In the genomic region with DNA sequence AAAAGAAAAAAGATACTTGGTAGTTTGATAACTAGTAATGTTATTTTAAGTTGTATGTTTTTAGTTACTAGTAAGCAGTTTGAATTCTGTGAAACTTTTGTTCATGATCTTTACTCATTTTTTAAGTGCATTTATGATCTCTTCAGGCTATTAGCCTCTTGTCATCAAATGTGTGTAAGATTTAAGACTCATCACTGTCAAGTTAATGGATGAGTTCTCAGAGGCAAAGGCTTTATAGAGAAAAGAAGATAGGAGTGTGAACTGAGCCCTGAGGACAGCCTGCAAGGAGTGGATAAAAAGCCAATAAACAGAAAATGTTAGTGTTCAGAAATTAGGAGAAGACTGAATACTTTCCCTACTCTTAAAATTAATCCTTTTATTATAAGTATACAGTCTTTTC, we compare ENCODE assay signal across 9 cellular contexts. TPM values are rescaled to one million over a fixed set of nuclear protein-coding genes. Genes with fewer than 3 reads are reported as not detected.
A peak's percentile ranks its signal among the peaks of the same experiment; 100 is the strongest.
DNase-seq lines count a peak whose midpoint lies in the region; ATAC-seq and TF ChIP-seq lines count a peak whose summit lies in the region.
"Had no signal": no experiment of that assay in that cellular context is flagged by ENCODE, and none has a peak within 500 bp of the region (broad histone marks: within the 10 kb centered on the region; RNA-seq: fewer than 3 reads in every experiment).

No MANE protein-coding gene starts in this region.

- H3K36me3 ChIP-seq in tibial artery = peaks cover 4 to 9% (median 8%) of the 10 kb centered on the region in 3 donors

- peak overlapping the region; percentile 98 for H3K27ac Mint-ChIP-seq in activated naive CD4-positive, alpha-beta T cell treated with anti-CD3 and anti-CD28 coated beads for 36 hours
- peak overlapping the region; percentile 100 for H3K27ac Mint-ChIP-seq in T-helper 17 cell
- H3K27ac Mint-ChIP-seq: endodermal cell had no signal

- intact Hi-C loops in activated naive CD4-positive, alpha-beta T cell treated with anti-CD3 and anti-CD28 coated beads for 36 hours (cut with micrococcal nuclease) = no loop called here
- intact Hi-C loops in tibial artery (cut with DNase I; ENCODE audit: low total_unique reads) = no loop called here

- H3K27ac ChIP-seq in foreskin keratinocyte (peak overlapping the region; percentile 51), tibial artery (peak overlapping the region; percentile 72 to 84)

- TF ChIP-seq CTCF in foreskin keratinocyte (conservative IDR thresholded peaks at IDR 0.05) (no peak), tibial artery (IDR thresholded peaks at IDR 0.05) (no peak)

- peak overlapping the region; percentile 78 for H3K4me3 Mint-ChIP-seq in activated naive CD4-positive, alpha-beta T cell treated with anti-CD3 and anti-CD28 coated beads for 36 hours
- peak overlapping the region; percentile 92 for H3K4me3 Mint-ChIP-seq in T-helper 17 cell
- H3K4me3 Mint-ChIP-seq: endodermal cell had no signal

- peaks cover 2% of the 10 kb centered on the region for H3K9me3 Mint-ChIP-seq in activated naive CD4-positive, alpha-beta T cell treated with anti-CD3 and anti-CD28 coated beads for 36 hours
- H3K9me3 Mint-ChIP-seq: endodermal cell had no signal

- peaks cover 83% of the 10 kb centered on the region for H3K4me1 Mint-ChIP-seq in activated naive CD4-positive, alpha-beta T cell treated with anti-CD3 and anti-CD28 coated beads for 36 hours (ENCODE audit: low read depth)
- H3K4me1 Mint-ChIP-seq in T-helper 17 cell = peaks cover 46% of the 10 kb centered on the region
- H3K4me1 Mint-ChIP-seq: endodermal cell had no signal

- peaks cover 35% of the 10 kb centered on the region for H3K36me3 Mint-ChIP-seq in activated naive CD4-positive, alpha-beta T cell treated with anti-CD3 and anti-CD28 coated beads for 36 hours (ENCODE audit: low read depth)
- H3K36me3 Mint-ChIP-seq in T-helper 17 cell (ENCODE audit: low read depth) = peaks cover 2% of the 10 kb centered on the region

- DNase-seq in activated naive CD4-positive, alpha-beta T cell treated with anti-CD3 and anti-CD28 coated beads for 36 hours = no peak
- no peak for DNase-seq in activated naive CD4-positive, alpha-beta T cell treated with anti-CD3 and anti-CD28 coated beads, Interleukin-2, amount 50 U/mL, for 16 hours
- DNase-seq in T-helper 17 cell (no peak), foreskin keratinocyte (no peak), tibial artery (no peak), NCI-H2107 treated with DMSO at 0.1 percent for 48 hours (lab: John Stamatoyannopoulos, UW; ENCODE audit: unreplicated experiment) (no peak), islet precursor cell (no peak), DMS53 treated with DMSO at 0.1 percent for 48 hours (lab: John Stamatoyannopoulos, UW; ENCODE audit: unreplicated experiment) (no peak)
- DNase-seq: endodermal cell had no signal

- no peaks in the 10 kb centered on the region for H3K9me3 ChIP-seq in T-helper 17 cell (ENCODE audit: control insufficient read depth, low read length, poor library complexity, severe bottlenecking)
- H3K9me3 ChIP-seq in tibial artery = no peaks in the 10 kb centered on the region

- no peaks in the 10 kb centered on the region for H3K27me3 Mint-ChIP-seq in activated naive CD4-positive, alpha-beta T cell treated with anti-CD3 and anti-CD28 coated beads for 36 hours (ENCODE audit: low read depth)
- H3K27me3 Mint-ChIP-seq in T-helper 17 cell = no peaks in the 10 kb centered on the region

- H3K27me3 ChIP-seq in foreskin keratinocyte (no peaks in the 10 kb centered on the region), tibial artery (no peaks in the 10 kb centered on the region)

- CTCF ChIA-PET in activated naive CD4-positive, alpha-beta T cell treated with anti-CD3 and anti-CD28 coated beads for 36 hours (lab: Charles Lee) = interaction anchor here (0.7 to 3.3 kb wide), 6 partner anchors 13 to 44 kb away, joined by 3 to 20 read pairs (median 4); a partner anchor contains a TSS

- no peak overlapping the region for H3K4me3 ChIP-seq in tibial artery

- ATAC-seq in T-helper 17 cell (no peak), foreskin keratinocyte (no peak)

- H3K4me1 ChIP-seq in foreskin keratinocyte (peaks cover 33% of the 10 kb centered on the region), tibial artery (peaks cover 0 to 92% (median 48%) of the 10 kb centered on the region in 4 donors)

RNA-seq across cellular contexts. Expression of a gene that starts 13.5 kb away (rescaled TPM):
- 100 to 1,000 TPM; 290 to 303 TPM for total RNA-seq in activated naive CD4-positive, alpha-beta T cell treated with anti-CD3 and anti-CD28 coated beads for 36 hours
- 100 to 1,000 TPM; 222 to 231 TPM for total RNA-seq in T-helper 17 cell
- total RNA-seq in foreskin keratinocyte = 141 and 158 TPM in 2 replicates
- polyA plus RNA-seq in foreskin keratinocyte = 164 and 191 TPM in 2 replicates

RNA-seq across cellular contexts. Expression of a gene that starts 20.6 kb away (rescaled TPM):
- 10 to 100 TPM; 37.5 to 40.0 TPM for total RNA-seq in activated naive CD4-positive, alpha-beta T cell treated with anti-CD3 and anti-CD28 coated beads for 36 hours
- 100 to 1,000 TPM; 191 to 257 TPM for total RNA-seq in T-helper 17 cell
- total RNA-seq in foreskin keratinocyte = 12.4 and 12.9 TPM in 2 replicates
- polyA plus RNA-seq in foreskin keratinocyte = 4.1 and 4.7 TPM in 2 replicates

Comparison
In these comparisons a context has a peak if more than half of its experiments do, and no peak if none do; other contexts are left out.
1. RNA of a gene that starts 20.6 kb away (total RNA-seq): 191 to 257 TPM in T-helper 17 cell; 37.5 to 40.0 TPM in activated naive CD4-positive, alpha-beta T cell treated with anti-CD3 and anti-CD28 coated beads for 36 hours and 12.4 to 12.9 TPM in foreskin keratinocyte; every median in the first group is over 4 times any median in the second.